ENCODE assay signal across 30 cellular contexts in genomic region chr2:15158532-15158931, GRCh38.
"Had no signal": no experiment of that assay in that cellular context is flagged by ENCODE, and none has a peak within 500 bp of the region (broad histone marks: within the 10 kb centered on the region; RNA-seq: fewer than 3 reads in every experiment).

No MANE protein-coding gene starts in this region.

- H3K4me3 ChIP-seq: gastroesophageal sphincter, hepatocyte, prostate gland, sigmoid colon, vagina had no signal

- H3K27me3 Mint-ChIP-seq: central memory CD8-positive, alpha-beta T cell; dendritic cell treated with granulocyte-macrophage colony-stimulating factor and Interleukin-4, amounts not matched to agents 40 ng/mL and 50 ng/mL, for 4 days; stimulated activated memory B cell treated with anti-CD40 and anti-IgM and Interleukin-4, amounts not matched to agents 10 μg/mL and 1 μg/mL and 100 μg/mL, for 72 hours; T-helper 17 cell had no signal

- H3K27ac ChIP-seq: gastroesophageal sphincter, hepatocyte, neutrophil, prostate gland, sigmoid colon, vagina, WERI-Rb-1 had no signal

- H3K4me3 Mint-ChIP-seq: activated CD4-positive, alpha-beta memory T cell treated with anti-CD3 and anti-CD28 coated beads for 36 hours; activated CD4-positive, alpha-beta T cell treated with anti-CD3 and anti-CD28 coated beads, Interleukin-2, amount 10 ng/mL, durations not matched to agents 24 days and 14 days; activated naive CD4-positive, alpha-beta T cell treated with anti-CD3 and anti-CD28 coated beads, Interleukin-2, amount 10 ng/mL, durations not matched to agents 7 days and 5 days; activated naive CD8-positive, alpha-beta T cell treated with anti-CD3 and anti-CD28 coated beads, Interleukin-2, amount 10 ng/mL, durations not matched to agents 7 days and 5 days; central memory CD8-positive, alpha-beta T cell; dendritic cell treated with granulocyte-macrophage colony-stimulating factor and Interleukin-4, amounts not matched to agents 40 ng/mL and 50 ng/mL, for 4 days; mesothelial cell of epicardium; naive thymus-derived CD4-positive, alpha-beta T cell; stimulated activated memory B cell treated with anti-CD40 and anti-IgM and Interleukin-4, amounts not matched to agents 10 μg/mL and 1 μg/mL and 100 μg/mL, for 72 hours; stimulated activated naive CD8-positive, alpha-beta T cell treated with anti-CD3 and anti-CD28 coated beads, Interleukin-15, amount 100 ng/mL, for 72 hours; T-helper 17 cell; type B pancreatic cell had no signal

- H3K9me3 ChIP-seq: gastroesophageal sphincter, neutrophil, prostate gland, sigmoid colon, vagina had no signal

- H2AFZ ChIP-seq: hepatocyte had no signal

- H3K9me3 Mint-ChIP-seq: activated CD4-positive, alpha-beta memory T cell treated with anti-CD3 and anti-CD28 coated beads for 36 hours; activated naive CD4-positive, alpha-beta T cell treated with anti-CD3 and anti-CD28 coated beads, Interleukin-2, amount 10 ng/mL, durations not matched to agents 7 days and 5 days; activated naive CD8-positive, alpha-beta T cell treated with anti-CD3 and anti-CD28 coated beads, Interleukin-2, amount 10 ng/mL, durations not matched to agents 7 days and 5 days; central memory CD8-positive, alpha-beta T cell; dendritic cell treated with granulocyte-macrophage colony-stimulating factor and Interleukin-4, amounts not matched to agents 40 ng/mL and 50 ng/mL, for 4 days; mesothelial cell of epicardium; stimulated activated memory B cell treated with anti-CD40 and anti-IgM and Interleukin-4, amounts not matched to agents 10 μg/mL and 1 μg/mL and 100 μg/mL, for 72 hours; stimulated activated naive CD8-positive, alpha-beta T cell treated with anti-CD3 and anti-CD28 coated beads, Interleukin-15, amount 100 ng/mL, for 72 hours; type B pancreatic cell had no signal

- ATAC-seq: activated CD4-positive, CD25-positive, alpha-beta regulatory T cell treated with anti-CD3 and anti-CD28 coated beads, Interleukin-2, amount 50 U/mL, for 24 hours; gastroesophageal sphincter; left colon; naive thymus-derived CD4-positive, alpha-beta T cell; stimulated activated memory B cell treated with anti-CD40 and anti-IgM and Interleukin-4, amounts not matched to agents 10 μg/mL and 1 μg/mL and 100 μg/mL, for 72 hours; stimulated activated naive CD8-positive, alpha-beta T cell treated with anti-CD3 and anti-CD28 coated beads, Interleukin-15, amount 100 ng/mL, for 72 hours; T-helper 17 cell had no signal

- H3K4me1 ChIP-seq: prostate gland had no signal

- H3K4me1 Mint-ChIP-seq: stimulated activated memory B cell treated with anti-CD40 and anti-IgM and Interleukin-4, amounts not matched to agents 10 μg/mL and 1 μg/mL and 100 μg/mL, for 72 hours had no signal

- H3K36me3 Mint-ChIP-seq: activated CD4-positive, alpha-beta memory T cell treated with anti-CD3 and anti-CD28 coated beads for 36 hours; activated naive CD4-positive, alpha-beta T cell treated with anti-CD3 and anti-CD28 coated beads, Interleukin-2, amount 10 ng/mL, durations not matched to agents 7 days and 5 days; mesothelial cell of epicardium; naive thymus-derived CD4-positive, alpha-beta T cell; stimulated activated memory B cell treated with anti-CD40 and anti-IgM and Interleukin-4, amounts not matched to agents 10 μg/mL and 1 μg/mL and 100 μg/mL, for 72 hours; type B pancreatic cell had no signal

- H3K4me2 ChIP-seq: hepatocyte had no signal

- H3K27me3 ChIP-seq: gastroesophageal sphincter, hepatocyte, neutrophil, sigmoid colon, vagina had no signal

- H3K79me2 ChIP-seq: hepatocyte had no signal

- DNase-seq: activated CD4-positive, alpha-beta memory T cell treated with anti-CD3 and anti-CD28 coated beads for 36 hours; activated CD4-positive, alpha-beta T cell treated with anti-CD3 and anti-CD28 coated beads, Interleukin-2, amount 10 ng/mL, durations not matched to agents 24 days and 14 days; activated CD8-positive, alpha-beta memory T cell treated with anti-CD3 and anti-CD28 coated beads, Interleukin-2, amount 50 U/mL, for 4 hours; activated gamma-delta T cell; activated naive CD4-positive, alpha-beta T cell treated with anti-CD3 and anti-CD28 coated beads, Interleukin-2, amount 10 ng/mL, durations not matched to agents 7 days and 5 days; activated naive CD8-positive, alpha-beta T cell treated with anti-CD3 and anti-CD28 coated beads, Interleukin-2, amount 10 ng/mL, durations not matched to agents 7 days and 5 days; activated T-cell treated with anti-CD3 and anti-CD28 coated beads, Interleukin-2, amount 50 U/mL, for 1 hour; effector CD4-positive, alpha-beta T cell; left colon; naive thymus-derived CD4-positive, alpha-beta T cell; sigmoid colon; small intestine; stimulated activated CD4-positive, alpha-beta T cell treated with anti-CD3 and anti-CD28 coated beads, Interleukin-4, amount 100 ng/mL, for 4 hours; stimulated activated CD8-positive, alpha-beta memory T cell treated with anti-CD3 and anti-CD28 coated beads, Interleukin-4, amount 100 ng/mL, for 48 hours; stimulated activated naive CD8-positive, alpha-beta T cell treated with anti-CD3 and anti-CD28 coated beads, Interleukin-15, amount 100 ng/mL, for 72 hours; SW 1271; T-helper 17 cell; T1000; WERI-Rb-1 had no signal

- H3K36me3 ChIP-seq: gastroesophageal sphincter, neutrophil, prostate gland, sigmoid colon, vagina, WERI-Rb-1 had no signal
